Comparison of ENCODE assay signal across 1 cellular context in genomic region chr18:26909599-26910290, GRCh38.
TF ChIP-seq lines count a peak whose summit lies in the region.

No MANE protein-coding gene starts in this region.

TF ChIP-seq in HepG2, 621 proteins besides CTCF, POLR2A, EP300 and RAD21 (continued from another document):
- TF ChIP-seq ZNF318 (CRISPR knock-in tag; IDR thresholded peaks at IDR 0.05) = no peak
TF ChIP-seq in HepG2: peak in this region for 0.
